In genomic region chr3:143482106-143483088, GRCh38 we compare ENCODE assay signal across 20 cellular contexts.
DNase-seq lines count a peak whose midpoint lies in the region; ATAC-seq, FAIRE-seq and TF ChIP-seq lines count a peak whose summit lies in the region.
"Had no signal": no experiment of that assay in that cellular context is flagged by ENCODE, and none has a peak within 500 bp of the region (broad histone marks: within the 10 kb centered on the region; RNA-seq: fewer than 3 reads in every experiment).

No MANE protein-coding gene starts in this region.

- POLR2A ChIA-PET in CD4-positive, alpha-beta memory T cell (lab: Charles Lee; ENCODE audit: partially characterized antibody): no interaction called here

- no peaks in the 10 kb centered on the region for H3K9me3 ChIP-seq in CD4-positive, alpha-beta memory T cell (ENCODE audit: control insufficient read depth in 1 of 2, low read length in 2 of 2)
- no peaks in the 10 kb centered on the region for H3K9me3 ChIP-seq in ovary
- H3K9me3 ChIP-seq: esophagus muscularis mucosa, HAP-1 had no signal

- FAIRE-seq in H54 (lab: Jason Lieb, UNC): no peak
- FAIRE-seq: D721Med had no signal

- H3K27ac ChIP-seq in CD4-positive, alpha-beta memory T cell (ENCODE audit: low read depth, low read length): no peak overlapping the region
- H3K27ac ChIP-seq in ovary: no peak overlapping the region
- no peak overlapping the region for H3K27ac ChIP-seq in substantia nigra (ENCODE audit: low read depth, low read length, poor library complexity, severe bottlenecking)
- H3K27ac ChIP-seq: esophagus muscularis mucosa had no signal

- peak overlapping the region; percentile 23 for H3K27ac Mint-ChIP-seq in osteocyte (ENCODE audit: unreplicated experiment)
- H3K27ac Mint-ChIP-seq in CD4-positive, alpha-beta memory T cell: no peak overlapping the region
- H3K27ac Mint-ChIP-seq: activated CD8-positive, alpha-beta T cell treated with anti-CD3 and anti-CD28 coated beads, Interleukin-2, amount 10 ng/mL, durations not matched to agents 7 days and 5 days; naive thymus-derived CD8-positive, alpha-beta T cell had no signal

- TF ChIP-seq EP300 in ovary (IDR thresholded peaks at IDR 0.05): no peak

- ATAC-seq in esophagus mucosa: peak; percentile 48
- ATAC-seq: activated CD8-positive, alpha-beta T cell treated with anti-CD3 and anti-CD28 coated beads, Interleukin-2, amount 10 ng/mL, durations not matched to agents 7 days and 5 days; left lobe of liver; naive thymus-derived CD8-positive, alpha-beta T cell had no signal

- intact Hi-C loops in CD4-positive, alpha-beta memory T cell (cut with micrococcal nuclease): no loop called here
- intact Hi-C loops in ovary (cut with DNase I): no loop called here

- TF ChIP-seq POLR2A in H54 (IDR thresholded peaks at IDR 0.05; ENCODE audit: low read depth, low read length) (no peak), ovary (IDR thresholded peaks at IDR 0.05) (no peak)

- DNase-seq in EH (ENCODE audit: low read depth) (peak; percentile 16), M059J (ENCODE audit: low read depth) (peak; percentile 42), osteocyte (ENCODE audit: extremely low spot score, unreplicated experiment) (no peak), H54 (ENCODE audit: insufficient read length, low spot score) (no peak), ovary (no peak), substantia nigra (lab: John Stamatoyannopoulos, UW) (no peak)
- DNase-seq in CD4-positive, alpha-beta memory T cell: no peak
- DNase-seq: activated CD8-positive, alpha-beta T cell treated with anti-CD3 and anti-CD28 coated beads, Interleukin-2, amount 10 ng/mL, durations not matched to agents 7 days and 5 days; amniotic stem cell; cortex of kidney; naive thymus-derived CD8-positive, alpha-beta T cell; NCI-H1105; NCI-H446; retina; stimulated activated CD8-positive, alpha-beta memory T cell treated with anti-CD3 and anti-CD28 coated beads, Interleukin-4, amount 100 ng/mL, for 48 hours had no signal

- H3K9me3 Mint-ChIP-seq in osteocyte (ENCODE audit: unreplicated experiment): no peaks in the 10 kb centered on the region
- no peaks in the 10 kb centered on the region for H3K9me3 Mint-ChIP-seq in CD4-positive, alpha-beta memory T cell
- H3K9me3 Mint-ChIP-seq: naive thymus-derived CD8-positive, alpha-beta T cell had no signal

- H3K4me3 ChIP-seq in CD4-positive, alpha-beta memory T cell (ENCODE audit: low read length in 2 of 2): no peak overlapping the region
- H3K4me3 ChIP-seq in ovary: no peak overlapping the region
- H3K4me3 ChIP-seq: esophagus muscularis mucosa, HAP-1 had no signal

- 85 to 86% (median 86%) methylated on average over 8 of the region's 8 CpGs for WGBS in ovary, 3 donors

- no peaks in the 10 kb centered on the region for H3K36me3 ChIP-seq in CD4-positive, alpha-beta memory T cell (ENCODE audit: insufficient read depth, low read length)
- no peaks in the 10 kb centered on the region for H3K36me3 ChIP-seq in ovary
- H3K36me3 ChIP-seq: esophagus muscularis mucosa, HAP-1 had no signal

- TF ChIP-seq CTCF in osteocyte (IDR thresholded peaks at IDR 0.05) (no peak), ovary (IDR thresholded peaks at IDR 0.05) (no peak)

- H3K27me3 ChIP-seq in CD4-positive, alpha-beta memory T cell (ENCODE audit: insufficient read depth, low read length): no peaks in the 10 kb centered on the region
- no peaks in the 10 kb centered on the region for H3K27me3 ChIP-seq in ovary
- H3K27me3 ChIP-seq: esophagus muscularis mucosa had no signal

- peaks cover 15% of the 10 kb centered on the region for H3K4me1 Mint-ChIP-seq in osteocyte (ENCODE audit: unreplicated experiment)
- no peaks in the 10 kb centered on the region for H3K4me1 Mint-ChIP-seq in CD4-positive, alpha-beta memory T cell

- H3K4me1 ChIP-seq in CD4-positive, alpha-beta memory T cell (ENCODE audit: insufficient read depth, low read length): no peaks in the 10 kb centered on the region
- peaks cover 5% of the 10 kb centered on the region for H3K4me1 ChIP-seq in ovary (ENCODE audit: insufficient read depth)

- H3K36me3 Mint-ChIP-seq in osteocyte (ENCODE audit: unreplicated experiment): no peaks in the 10 kb centered on the region
- H3K36me3 Mint-ChIP-seq in CD4-positive, alpha-beta memory T cell: peaks cover 15 to 44% of the 10 kb centered on the region in 2 donors

- no peaks in the 10 kb centered on the region for H3K27me3 Mint-ChIP-seq in osteocyte (ENCODE audit: unreplicated experiment)
- no peaks in the 10 kb centered on the region for H3K27me3 Mint-ChIP-seq in CD4-positive, alpha-beta memory T cell
- H3K27me3 Mint-ChIP-seq: naive thymus-derived CD8-positive, alpha-beta T cell had no signal

- no peak overlapping the region for H3K4me3 Mint-ChIP-seq in osteocyte (ENCODE audit: unreplicated experiment)
- H3K4me3 Mint-ChIP-seq in CD4-positive, alpha-beta memory T cell: no peak overlapping the region
- H3K4me3 Mint-ChIP-seq: activated CD8-positive, alpha-beta T cell treated with anti-CD3 and anti-CD28 coated beads, Interleukin-2, amount 10 ng/mL, durations not matched to agents 7 days and 5 days; naive thymus-derived CD8-positive, alpha-beta T cell had no signal

- CTCF ChIA-PET in CD4-positive, alpha-beta memory T cell (lab: Charles Lee; ENCODE audit: partially characterized antibody): no interaction called here

Comparison
In these comparisons a context has a peak if more than half of its experiments do, and no peak if none do; other contexts are left out.
1. DNase-seq: peak in EH (single experiment) and M059J (single experiment); none in osteocyte (single experiment), H54 (single experiment), CD4-positive, alpha-beta memory T cell (0 of 5), ovary (0 of 5) and substantia nigra (0 of 49).